Comparison of ENCODE assay signal across 12 cellular contexts in genomic region chr21:31908106-31909031, GRCh38. TPM values are rescaled to one million over a fixed set of nuclear protein-coding genes. Genes with fewer than 3 reads are reported as not detected.
DNase-seq lines count a peak whose midpoint lies in the region; ATAC-seq and TF ChIP-seq lines count a peak whose summit lies in the region.
"Had no signal": no experiment of that assay in that cellular context is flagged by ENCODE, and none has a peak within 500 bp of the region (broad histone marks: within the 10 kb centered on the region; RNA-seq: fewer than 3 reads in every experiment).

No MANE protein-coding gene starts in this region.

- H4K8ac ChIP-seq in H9 (replicated peaks; ENCODE audit: insufficient read length, low read depth, low read length) = no peak overlapping the region

- H3K4me3 ChIP-seq in astrocyte of the spinal cord (ENCODE audit: low read depth, low read length) (no peak overlapping the region), suprapubic skin (no peak overlapping the region)
- H3K4me3 ChIP-seq: tibial artery had no signal

- no peak overlapping the region for H3K56ac ChIP-seq in H9 (ENCODE audit: insufficient read length, low read depth, low read length)

- no peak for TF ChIP-seq POLR2A in suprapubic skin (IDR thresholded peaks at IDR 0.05)

- no peaks in the 10 kb centered on the region for H3K79me2 ChIP-seq in H9 (ENCODE audit: insufficient read depth, low read length)

- H3K9me3 Mint-ChIP-seq in H9 = no peaks in the 10 kb centered on the region; a peak in 1 of 5 replicates

- no CpG with 5 or more reads among the region's 20 CpGs for WGBS in H9 (ENCODE audit: extremely low coverage, insufficient read length, low lambda C conversion rate)
- WGBS in suprapubic skin = 21% methylated on average over 20 of the region's 20 CpGs

- H3K23me2 ChIP-seq in H9 (ENCODE audit: insufficient read length, low read depth, low read length, poor library complexity, severe bottlenecking) = no peaks in the 10 kb centered on the region

- TF ChIP-seq CTCF in H9 (conservative IDR thresholded peaks at IDR 0.05) (no peak), astrocyte of the spinal cord (IDR thresholded peaks at IDR 0.05; ENCODE audit: low read depth, low read length) (no peak), suprapubic skin (IDR thresholded peaks at IDR 0.05) (no peak)

- H2BK120ac ChIP-seq in H9 (ENCODE audit: low read depth, low read length, poor library complexity, severe bottlenecking) = no peak overlapping the region

- H3T11ph ChIP-seq in H9 (ENCODE audit: low read length) = no peak overlapping the region

- H4K20me1 ChIP-seq in H9 (ENCODE audit: control insufficient read depth, insufficient read depth, insufficient read length) = no peaks in the 10 kb centered on the region

- H3K14ac ChIP-seq in H9 (ENCODE audit: insufficient read depth, low read length) = no peak overlapping the region

- DNase-seq in H9 (peak; percentile 78), astrocyte of the spinal cord (ENCODE audit: low read depth, low spot score) (peak; percentile 19), left kidney (ENCODE audit: low read depth, low spot score) (peak; percentile 75), suprapubic skin (ENCODE audit: low spot score in 2 of 2) (no peak), NCI-H1092 treated with DMSO at 0.1 percent for 48 hours (lab: John Stamatoyannopoulos, UW) (no peak), NCI-H2107 (lab: John Stamatoyannopoulos, UW) (no peak)
- no peak for DNase-seq in stimulated activated naive CD4-positive, alpha-beta T cell treated with Interleukin-2 at 50 U/mL for 16 hours (lab: John Stamatoyannopoulos, UW)
- DNase-seq: activated T-cell treated with anti-CD3 and anti-CD28 coated beads for 4 hours, NCI-H2029 treated with DMSO at 0.1 percent for 48 hours, tibial artery had no signal

- H2BK20ac ChIP-seq in H9 (ENCODE audit: low read depth, low read length, poor library complexity, severe bottlenecking) = no peak overlapping the region

- H2BK5ac ChIP-seq in H9 (ENCODE audit: insufficient read length, low read length) = no peak overlapping the region

- H2BK15ac ChIP-seq in H9 (ENCODE audit: low read depth, low read length) = no peak overlapping the region

- H3K36me3 ChIP-seq in suprapubic skin = no peaks in the 10 kb centered on the region
- H3K36me3 ChIP-seq: tibial artery had no signal

- TF ChIP-seq EP300 in suprapubic skin (IDR thresholded peaks at IDR 0.05) = no peak

- H2AK5ac ChIP-seq in H9 (ENCODE audit: insufficient read length, low read length) = no peak overlapping the region

- H4K5ac ChIP-seq in H9 (ENCODE audit: insufficient read length, low read depth, low read length) = no peak overlapping the region

- H3K27me3 ChIP-seq in H9 (ENCODE audit: insufficient read depth, low read length) (no peaks in the 10 kb centered on the region), suprapubic skin (no peaks in the 10 kb centered on the region)

- in situ Hi-C loops in astrocyte of the spinal cord (cut with HindIII; ENCODE audit: low sequenced_read_pairs) = no loop called here

- peak overlapping the region; percentile 51 for H3K4me2 ChIP-seq in H9 (ENCODE audit: insufficient read depth, insufficient read length, low read length)

- H3K9ac ChIP-seq in H9 (ENCODE audit: extremely low read depth, insufficient read length, low read length) = no peak overlapping the region

- H3K27ac Mint-ChIP-seq in H9 = peak overlapping the region; percentile 55 to 96 (median 92); a peak in 6 of 7 replicates

- peaks cover 8% of the 10 kb centered on the region; the same call in 1 of the 2 replicates for H3K4me1 ChIP-seq in H9 (ENCODE audit: insufficient read depth, low read length)
- peaks cover 17% of the 10 kb centered on the region for H3K4me1 ChIP-seq in suprapubic skin
- H3K4me1 ChIP-seq: tibial artery had no signal

- H3K4me3 Mint-ChIP-seq in H9 = peak overlapping the region; percentile 18 to 77

- no peaks in the 10 kb centered on the region for H3K79me1 ChIP-seq in H9 (ENCODE audit: insufficient read depth, low read depth, low read length, poor library complexity, severe bottlenecking)

- no peak overlapping the region for H4K91ac ChIP-seq in H9 (ENCODE audit: insufficient read length, low read depth, low read length)

- H3K36me3 Mint-ChIP-seq in H9 (ENCODE audit: insufficient read depth in 1 of 3, low read depth in 3 of 3) = peaks cover 3 to 7% (median 6%) of the 10 kb centered on the region in 3 experiments; a peak in 5 of 7 replicates

- no peak overlapping the region for H3K27ac ChIP-seq in H9 (ENCODE audit: insufficient read length, low read depth, low read length)
- peak overlapping the region; percentile 46 for H3K27ac ChIP-seq in suprapubic skin
- H3K27ac ChIP-seq: tibial artery had no signal

- no peak overlapping the region for H3K23ac ChIP-seq in H9 (ENCODE audit: insufficient read length, low read depth, low read length)

- no peak for ATAC-seq in GM21360 (IDR thresholded peaks at IDR 0.05; ENCODE audit: unreplicated experiment)

- no peak overlapping the region for H2BK12ac ChIP-seq in H9 (ENCODE audit: insufficient read length, low read depth, low read length)

- H3K9me3 ChIP-seq in H9 (ENCODE audit: control insufficient read depth, low read depth, low read length) = no peaks in the 10 kb centered on the region
- H3K9me3 ChIP-seq in suprapubic skin = no peaks in the 10 kb centered on the region
- H3K9me3 ChIP-seq: tibial artery had no signal

- H2AFZ ChIP-seq in H9 (ENCODE audit: low read length) = no peak overlapping the region

- H3K18ac ChIP-seq in H9 (ENCODE audit: insufficient read length, low read depth, low read length) = no peak overlapping the region

- peaks cover 59 to 72% of the 10 kb centered on the region in 2 experiments for H3K4me1 Mint-ChIP-seq in H9

- no peak overlapping the region for H3K4ac ChIP-seq in H9 (ENCODE audit: low read depth, low read length)

- H3K27me3 Mint-ChIP-seq in H9 (ENCODE audit: low read depth) = peaks cover 5% of the 10 kb centered on the region

RNA-seq across cellular contexts. Expression of gene HUNK, which starts 35.5 kb away (rescaled TPM):
- total RNA-seq in H9 (2021) (5.7 and 5.8 TPM in 2 replicates), suprapubic skin (1 to 10 TPM; 4.8 to 5.9 (median 5.6) TPM)
- total RNA-seq: endothelial cell of umbilical vein had no signal

Comparison
In these comparisons a context has a peak if more than half of its experiments do, and no peak if none do; other contexts are left out.
1. DNase-seq: peak in H9 (single experiment), astrocyte of the spinal cord (single experiment) and left kidney (single experiment); none in suprapubic skin (0 of 2), NCI-H1092 treated with DMSO at 0.1 percent for 48 hours (single experiment), stimulated activated naive CD4-positive, alpha-beta T cell treated with Interleukin-2 at 50 U/mL for 16 hours (single experiment) and NCI-H2107 (single experiment).